In genomic region chr4:71709961-71710360, GRCh38 we compare ENCODE assay signal across 15 cellular contexts.
DNase-seq lines count a peak whose midpoint lies in the region; ATAC-seq and TF ChIP-seq lines count a peak whose summit lies in the region.
"Had no signal": no experiment of that assay in that cellular context is flagged by ENCODE, and none has a peak within 500 bp of the region (broad histone marks: within the 10 kb centered on the region; RNA-seq: fewer than 3 reads in every experiment).

No MANE protein-coding gene starts in this region.

- peaks cover 30% of the 10 kb centered on the region for H3K9me3 ChIP-seq in endodermal cell (ENCODE audit: control insufficient read depth, low read length)
- no peaks in the 10 kb centered on the region for H3K9me3 ChIP-seq in osteoblast (ENCODE audit: low read depth, low read length)

- 35% methylated on average over 1 of the region's 1 CpG; no CpG with 5 or more reads in 1 of the 2 experiments for WGBS in endodermal cell (ENCODE audit: insufficient coverage in 1 of 2, insufficient read length in 1 of 2), 2 experiments

- no peak overlapping the region for H3K4me3 ChIP-seq in endodermal cell (ENCODE audit: low read length)
- H3K4me3 ChIP-seq in osteoblast (ENCODE audit: insufficient read depth, low read length): no peak overlapping the region

- no peaks in the 10 kb centered on the region for H3K79me2 ChIP-seq in osteoblast (ENCODE audit: insufficient read depth, low read length)

- no peak overlapping the region for H3K4me3 Mint-ChIP-seq in endodermal cell
- H3K4me3 Mint-ChIP-seq: CD4-positive, alpha-beta T cell; natural killer cell had no signal

- H3K9ac ChIP-seq in endodermal cell (ENCODE audit: extremely low read depth, low read length, poor library complexity, severe bottlenecking): no peak overlapping the region

- H3K27ac Mint-ChIP-seq in endodermal cell: no peak overlapping the region
- H3K27ac Mint-ChIP-seq: CD4-positive, alpha-beta T cell; natural killer cell had no signal

- H3K27me3 ChIP-seq in endodermal cell (ENCODE audit: control insufficient read depth, insufficient read depth, low read length, poor library complexity, severe bottlenecking) (no peaks in the 10 kb centered on the region), osteoblast (ENCODE audit: insufficient read depth, low read length) (no peaks in the 10 kb centered on the region)

- DNase-seq in Daoy (ENCODE audit: low read depth): peak; percentile 2
- DNase-seq in M059J (ENCODE audit: low read depth): peak; percentile 14
- no peak for DNase-seq in endodermal cell
- no peak for DNase-seq in osteoblast (ENCODE audit: insufficient read length, low spot score, missing footprints)
- no peak for DNase-seq in NCI-H1694 treated with DMSO at 0.1 percent for 48 hours (lab: John Stamatoyannopoulos, UW)
- no peak for DNase-seq in KG1 (lab: John Stamatoyannopoulos, UW)
- DNase-seq: CD4-positive, alpha-beta T cell; effector memory CD4-positive, alpha-beta T cell; left ventricle myocardium superior; natural killer cell; NCI-H187 treated with DMSO at 0.1 percent for 48 hours; SIG-M5; stimulated activated CD4-positive, alpha-beta T cell treated with anti-CD3 and anti-CD28 coated beads, Interleukin-2, amount 100 ng/mL, for 24 hours; trophoblast cell had no signal

- peak overlapping the region; percentile 11 for H2AFZ ChIP-seq in osteoblast (ENCODE audit: low read length)

- no peak for ATAC-seq in GM18873 (IDR thresholded peaks at IDR 0.05; ENCODE audit: low FRiP score, unreplicated experiment)
- ATAC-seq: left ventricle myocardium superior, natural killer cell had no signal

- H3K4me1 Mint-ChIP-seq in endodermal cell: peaks cover 18% of the 10 kb centered on the region
- H3K4me1 Mint-ChIP-seq: natural killer cell had no signal

- H4K20me1 ChIP-seq in osteoblast (ENCODE audit: insufficient read depth, low read length): no peaks in the 10 kb centered on the region

- no peaks in the 10 kb centered on the region for H3K27me3 Mint-ChIP-seq in endodermal cell (ENCODE audit: insufficient read depth)
- H3K27me3 Mint-ChIP-seq: CD4-positive, alpha-beta T cell had no signal

- H3K36me3 Mint-ChIP-seq in endodermal cell (ENCODE audit: low read depth): peaks cover 18% of the 10 kb centered on the region
- H3K36me3 Mint-ChIP-seq: natural killer cell had no signal

- H3K27ac ChIP-seq in endodermal cell (ENCODE audit: low read depth, low read length): no peak overlapping the region
- H3K27ac ChIP-seq in osteoblast (ENCODE audit: low read depth, low read length): no peak overlapping the region

- H3K4me2 ChIP-seq in osteoblast (ENCODE audit: insufficient read depth, low read length): no peak overlapping the region

- peaks cover 9% of the 10 kb centered on the region for H3K4me1 ChIP-seq in endodermal cell (ENCODE audit: control insufficient read depth, insufficient read depth, low read length)
- H3K4me1 ChIP-seq in osteoblast (ENCODE audit: insufficient read depth, low read length): no peaks in the 10 kb centered on the region

- H3K36me3 ChIP-seq in endodermal cell (ENCODE audit: control insufficient read depth, insufficient read depth, low read length): no peaks in the 10 kb centered on the region
- H3K36me3 ChIP-seq in osteoblast (ENCODE audit: insufficient read depth, low read length): no peaks in the 10 kb centered on the region

- H3K9me3 Mint-ChIP-seq in endodermal cell: peaks cover 19% of the 10 kb centered on the region
- H3K9me3 Mint-ChIP-seq: CD4-positive, alpha-beta T cell; natural killer cell had no signal

- TF ChIP-seq CTCF in endodermal cell (conservative IDR thresholded peaks at IDR 0.05) (peak; percentile 62), osteoblast (IDR thresholded peaks at IDR 0.05; ENCODE audit: extremely low read depth, low read depth, low read length) (peak; percentile 44)

Comparison
In these comparisons a context has a peak if more than half of its experiments do, and no peak if none do; other contexts are left out.
1. DNase-seq: peak in Daoy (single experiment) and M059J (single experiment); none in endodermal cell (single experiment), osteoblast (single experiment), NCI-H1694 treated with DMSO at 0.1 percent for 48 hours (single experiment) and KG1 (single experiment).